Comparison of ENCODE assay signal across 10 cellular contexts in the genomic region with DNA sequence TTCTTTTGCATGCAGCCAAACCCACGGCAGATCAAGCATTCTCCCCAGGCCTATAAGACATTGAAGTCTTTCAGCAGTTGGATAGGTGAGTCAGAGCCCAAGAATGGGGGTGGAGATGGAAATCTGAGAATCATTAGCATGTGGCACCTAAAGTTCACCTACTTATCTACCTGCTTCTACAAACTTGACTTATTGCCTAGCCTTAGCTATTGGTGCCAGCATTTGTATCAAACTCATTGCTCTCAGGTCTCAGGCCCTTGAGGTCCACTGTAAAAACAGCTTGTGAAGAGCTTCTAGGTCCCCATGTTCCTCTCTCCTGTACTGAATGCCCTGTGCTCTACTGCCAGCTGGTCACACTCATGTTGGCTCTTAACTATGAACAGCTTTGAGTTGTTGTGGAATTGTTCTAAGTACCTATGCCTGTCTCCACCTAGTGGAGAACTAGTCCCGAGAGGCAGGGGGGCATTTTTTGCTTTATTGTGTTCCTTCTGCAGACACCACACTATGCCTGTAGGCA.
DNase-seq lines count a peak whose midpoint lies in the region; ATAC-seq and TF ChIP-seq lines count a peak whose summit lies in the region.
"Had no signal": no experiment of that assay in that cellular context is flagged by ENCODE, and none has a peak within 500 bp of the region (broad histone marks: within the 10 kb centered on the region; RNA-seq: fewer than 3 reads in every experiment).

No MANE protein-coding gene starts in this region.

- H2AFZ ChIP-seq in DND-41 (ENCODE audit: low read depth, low read length) = no peak overlapping the region

- H3K4me1 ChIP-seq in DND-41 (ENCODE audit: insufficient read depth, low read length) (no peaks in the 10 kb centered on the region), RWPE2 (ENCODE audit: insufficient read depth, poor library complexity, severe bottlenecking) (no peaks in the 10 kb centered on the region), HAP-1 (no peaks in the 10 kb centered on the region)

- H4K20me1 ChIP-seq in DND-41 (ENCODE audit: insufficient read depth, low read length) = no peaks in the 10 kb centered on the region

- DNase-seq in DND-41 = no peak
- peak; percentile 11 for DNase-seq in HFF-Myc (ENCODE audit: extremely low read depth, low read depth)
- DNase-seq in RWPE2 (ENCODE audit: low spot score) = no peak
- no peak for DNase-seq in kidney epithelial cell (ENCODE audit: low read depth)
- no peak for DNase-seq in HAP-1 (ENCODE audit: low spot score in 2 of 2)
- DNase-seq in C1 segment of cervical spinal cord (lab: John Stamatoyannopoulos, UW) = no peak
- no peak for DNase-seq in dorsolateral prefrontal cortex
- DNase-seq: activated CD4-positive, alpha-beta T cell treated with anti-CD3 and anti-CD28 coated beads, Interleukin-2, amount 10 ng/mL, durations not matched to agents 7 days and 5 days; effector CD8-positive, alpha-beta T cell had no signal

- H3K9ac ChIP-seq in DND-41 (ENCODE audit: low read depth, low read length) = no peak overlapping the region

- H3K27ac ChIP-seq in DND-41 (ENCODE audit: low read length) (no peak overlapping the region), RWPE2 (ENCODE audit: poor library complexity, severe bottlenecking) (no peak overlapping the region), dorsolateral prefrontal cortex (no peak overlapping the region)

- in situ Hi-C loops in HAP-1 (cut with MboI; ENCODE audit: low sequenced_read_pairs) = no loop called here

- H3K4me3 ChIP-seq in DND-41 (ENCODE audit: low read depth in 1 of 2, low read length in 2 of 2) = no peak overlapping the region
- H3K4me3 ChIP-seq in HFF-Myc (replicated peaks; ENCODE audit: low read depth, low read length) = no peak overlapping the region
- H3K4me3 ChIP-seq in RWPE2 (ENCODE audit: severe bottlenecking) = no peak overlapping the region
- H3K4me3 ChIP-seq in kidney epithelial cell (ENCODE audit: low read depth, low read length) = no peak overlapping the region
- no peak overlapping the region for H3K4me3 ChIP-seq in HAP-1
- H3K4me3 ChIP-seq in dorsolateral prefrontal cortex = no peak overlapping the region

- H3K4me2 ChIP-seq in DND-41 (ENCODE audit: insufficient read depth, low read length) = no peak overlapping the region

- TF ChIP-seq CTCF in DND-41 (IDR thresholded peaks at IDR 0.05; ENCODE audit: borderline replicate concordance, extremely low read depth, low read length, poor library complexity, severe bottlenecking) (peak; percentile 35), HFF-Myc (IDR thresholded peaks at IDR 0.05; ENCODE audit: low read depth, low read length, missing control alignments) (peak; percentile 50), RWPE2 (IDR thresholded peaks at IDR 0.05; ENCODE audit: poor library complexity, severe bottlenecking) (peak; percentile 29), kidney epithelial cell (IDR thresholded peaks at IDR 0.05; ENCODE audit: insufficient read depth, low read length, poor library complexity, severe bottlenecking) (peak; percentile 28), dorsolateral prefrontal cortex (IDR thresholded peaks at IDR 0.05 in 54 of 56, conservative IDR thresholded peaks at IDR 0.05 in 2 of 56; ENCODE audit: low read depth in 1 of 56, partially characterized antibody in 56 of 56) (no peak)

- H3K27me3 ChIP-seq in DND-41 (ENCODE audit: insufficient read depth, low read length, poor library complexity) (peaks cover 4% of the 10 kb centered on the region), RWPE2 (ENCODE audit: insufficient read depth, poor library complexity, severe bottlenecking) (peaks cover 2% of the 10 kb centered on the region), kidney epithelial cell (ENCODE audit: control insufficient read depth, insufficient read depth, low read length) (no peaks in the 10 kb centered on the region), HAP-1 (ENCODE audit: low read depth) (peaks cover 15% of the 10 kb centered on the region), dorsolateral prefrontal cortex (peaks cover 0 to 6% (median 0%) of the 10 kb centered on the region in 45 donors)

- no peaks in the 10 kb centered on the region for H3K36me3 ChIP-seq in DND-41 (ENCODE audit: insufficient read depth, low read length)
- H3K36me3 ChIP-seq in RWPE2 (ENCODE audit: low read depth) = no peaks in the 10 kb centered on the region
- H3K36me3 ChIP-seq in kidney epithelial cell (ENCODE audit: control insufficient read depth, insufficient read depth, low read length) = no peaks in the 10 kb centered on the region
- H3K36me3 ChIP-seq in HAP-1 (replicated peaks) = no peaks in the 10 kb centered on the region

- H3K9me3 ChIP-seq in DND-41 (ENCODE audit: insufficient read depth, low read length, severe bottlenecking) = no peaks in the 10 kb centered on the region
- no peaks in the 10 kb centered on the region for H3K9me3 ChIP-seq in RWPE2 (ENCODE audit: severe bottlenecking)
- no peaks in the 10 kb centered on the region for H3K9me3 ChIP-seq in HAP-1

- intact Hi-C loops in dorsolateral prefrontal cortex (cut with DNase I) = no loop called here

- ATAC-seq in DND-41 (ENCODE audit: insufficient read depth, low read depth) (no peak), RWPE2 (ENCODE audit: low read depth) (peak; percentile 66), HG02852 (IDR thresholded peaks at IDR 0.05; ENCODE audit: unreplicated experiment) (no peak)

- no peaks in the 10 kb centered on the region for H3K79me2 ChIP-seq in DND-41 (ENCODE audit: insufficient read depth, low read length)

Comparison
In these comparisons a context has a peak if more than half of its experiments do, and no peak if none do; other contexts are left out.
1. CTCF ChIP-seq: peak in DND-41 (single experiment), HFF-Myc (single experiment), RWPE2 (single experiment) and kidney epithelial cell (single experiment); none in dorsolateral prefrontal cortex (0 of 56).